In genomic region chr7:139708541-139708940, GRCh38 we compare ENCODE assay signal across 1 cellular context.
TF ChIP-seq lines count a peak whose summit lies in the region.

No MANE protein-coding gene starts in this region.

TF ChIP-seq in GM12878, 131 proteins besides CTCF, POLR2A, EP300 and RAD21 (continued from another document and continues in another):
- TF ChIP-seq MLLT1 (IDR thresholded peaks at IDR 0.05) (no peak), NKRF (conservative IDR thresholded peaks at IDR 0.05) (no peak), IRF5 (IDR thresholded peaks at IDR 0.05; ENCODE audit: borderline replicate concordance) (no peak), BCLAF1 (IDR thresholded peaks at IDR 0.05) (no peak), WRNIP1 (IDR thresholded peaks at IDR 0.05; ENCODE audit: borderline replicate concordance, low read depth, low read length) (no peak), TCF12 (IDR thresholded peaks at IDR 0.05; ENCODE audit: low read depth, low read length) (peak; percentile 83), CHD4 (IDR thresholded peaks at IDR 0.05) (no peak), RELB (IDR thresholded peaks at IDR 0.05; ENCODE audit: low read depth) (no peak), CEBPB (IDR thresholded peaks at IDR 0.05; ENCODE audit: borderline replicate concordance in 1 of 2, low read depth in 2 of 2, low read length in 2 of 2) (no peak), FOS (IDR thresholded peaks at IDR 0.05; ENCODE audit: borderline replicate concordance, extremely low read depth, insufficient read length) (no peak), HSF1 (IDR thresholded peaks at IDR 0.05; ENCODE audit: low read depth, low read length) (no peak), ZNF592 (IDR thresholded peaks at IDR 0.05) (no peak), KDM1A (IDR thresholded peaks at IDR 0.05; ENCODE audit: borderline replicate concordance) (no peak), CHD2 (IDR thresholded peaks at IDR 0.05; ENCODE audit: borderline replicate concordance, low read depth, low read length) (no peak), ZNF274 (IDR thresholded peaks at IDR 0.05; ENCODE audit: insufficient read depth, insufficient read length) (no peak), SUPT20H (IDR thresholded peaks at IDR 0.05; ENCODE audit: borderline replicate concordance, control insufficient read depth, low read depth, low read length) (no peak), CBFB (IDR thresholded peaks at IDR 0.05; ENCODE audit: low read depth) (no peak), E4F1 (IDR thresholded peaks at IDR 0.05; ENCODE audit: borderline replicate concordance, partially characterized antibody) (no peak), BHLHE40 (IDR thresholded peaks at IDR 0.05; ENCODE audit: borderline replicate concordance in 1 of 2, low read depth in 2 of 2, low read length in 1 of 2) (peak; percentile 50 to 70; a peak in 3 of 4 replicates), YBX1 (IDR thresholded peaks at IDR 0.05) (no peak), JUNB (IDR thresholded peaks at IDR 0.05) (no peak), ZBTB33 (IDR thresholded peaks at IDR 0.05) (no peak), ZNF207 (IDR thresholded peaks at IDR 0.05; ENCODE audit: borderline replicate concordance) (no peak), MEF2B (IDR thresholded peaks at IDR 0.05; ENCODE audit: partially characterized antibody, poor library complexity, severe bottlenecking) (peak; percentile 94), ELK1 (IDR thresholded peaks at IDR 0.05; ENCODE audit: low read depth, low read length) (no peak), NR2C1 (IDR thresholded peaks at IDR 0.05) (no peak), SMC3 (IDR thresholded peaks at IDR 0.05; ENCODE audit: borderline replicate concordance, low read length) (no peak), GATAD2B (conservative IDR thresholded peaks at IDR 0.05; ENCODE audit: low read depth) (peak; percentile 71), SREBF2 (IDR thresholded peaks at IDR 0.05; ENCODE audit: low read length) (no peak), SMAD5 (IDR thresholded peaks at IDR 0.05; ENCODE audit: low read depth) (no peak)
